ENCODE assay signal across 1 cellular context in the genomic region with DNA sequence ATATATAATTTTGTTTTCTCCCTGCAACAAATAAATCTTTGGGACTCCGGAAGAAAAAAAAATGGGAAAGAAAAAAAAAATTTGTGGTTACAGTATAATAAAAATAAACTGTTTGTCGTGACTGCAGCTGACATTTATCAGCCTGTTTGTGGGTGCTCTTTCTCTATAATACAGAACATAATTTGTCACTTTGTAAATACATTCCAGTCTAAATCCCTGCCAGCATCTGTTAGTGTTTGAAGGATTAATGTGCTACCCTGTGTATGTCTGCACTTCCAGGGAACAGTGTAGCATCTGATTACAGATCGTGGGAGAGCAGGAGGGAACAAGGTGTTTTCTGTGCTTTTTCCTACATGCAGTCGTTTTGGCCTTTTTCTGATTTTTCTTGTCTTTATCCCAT.
TF ChIP-seq lines count a peak whose summit lies in the region.

No MANE protein-coding gene starts in this region.

TF ChIP-seq in SK-N-SH, 30 proteins besides CTCF, POLR2A, EP300 and RAD21 (continued from another document):
- no peak for TF ChIP-seq USF2 (IDR thresholded peaks at IDR 0.05; ENCODE audit: borderline replicate concordance, low read depth, low read length)
- TF ChIP-seq SIN3A (IDR thresholded peaks at IDR 0.05; ENCODE audit: borderline replicate concordance, low read depth, low read length): no peak
TF ChIP-seq in SK-N-SH: peak in this region for 2.
